Comparison of ENCODE assay signal across 25 cellular contexts in the genomic region with DNA sequence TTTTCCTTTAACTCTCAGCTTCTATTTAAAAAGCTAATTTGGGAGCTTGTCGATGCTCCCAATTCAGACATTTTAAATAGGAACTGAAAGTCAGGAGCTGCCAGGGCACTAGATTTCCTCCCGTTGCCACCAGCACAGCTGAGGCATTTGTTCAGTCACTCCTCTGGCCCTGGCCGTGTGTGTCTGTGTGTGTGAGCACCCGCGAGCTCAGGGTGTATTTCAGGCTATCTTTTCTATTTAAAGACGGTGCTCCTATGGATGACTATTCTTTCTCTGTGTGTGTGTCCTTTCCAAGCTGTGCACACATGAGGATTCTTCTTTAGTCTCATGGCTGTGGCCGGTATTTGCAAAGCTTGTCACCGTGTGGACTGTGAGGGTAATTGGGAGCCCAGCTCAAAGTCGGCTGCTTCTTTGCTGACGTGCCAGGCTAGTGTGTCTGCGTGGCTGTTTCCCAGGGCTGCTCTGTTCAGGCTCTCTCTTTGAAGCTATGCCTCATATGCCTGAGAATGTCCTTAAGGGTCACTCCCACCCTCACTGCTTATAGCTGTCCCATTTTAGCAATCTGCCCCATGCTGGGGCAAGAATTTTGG. TPM values are rescaled to one million over a fixed set of nuclear protein-coding genes. Genes with fewer than 3 reads are reported as not detected.
DNase-seq lines count a peak whose midpoint lies in the region; TF ChIP-seq lines count a peak whose summit lies in the region.
"Had no signal": no experiment of that assay in that cellular context is flagged by ENCODE, and none has a peak within 500 bp of the region (broad histone marks: within the 10 kb centered on the region; RNA-seq: fewer than 3 reads in every experiment).

No MANE protein-coding gene starts in this region.

- H4K20me1 ChIP-seq in OCI-LY7 (ENCODE audit: insufficient read depth, low read length): no peaks in the 10 kb centered on the region

- no peaks in the 10 kb centered on the region for H3K9me3 ChIP-seq in muscle layer of duodenum (ENCODE audit: control insufficient read depth in 1 of 2, low read length in 2 of 2)
- no peaks in the 10 kb centered on the region for H3K9me3 ChIP-seq in stomach smooth muscle (ENCODE audit: control insufficient read depth in 2 of 2, low read length in 2 of 2)
- no peaks in the 10 kb centered on the region for H3K9me3 ChIP-seq in Caco-2
- no peaks in the 10 kb centered on the region for H3K9me3 ChIP-seq in OCI-LY7 (ENCODE audit: low read length)

- CTCF ChIA-PET in Caco-2 (lab: Charles Lee): interaction anchor here (0.7 to 1.9 kb wide), 3 partner anchors 62 to 191 kb away, joined by 3 to 7 read pairs (median 3); no protein-coding TSS in a partner anchor
- CTCF ChIA-PET in OCI-LY7 (lab: Charles Lee; ENCODE audit: unreplicated experiment): interaction anchor here (0.6 kb wide), 1 partner anchor 38 kb away, joined by 3 read pairs; no protein-coding TSS in a partner anchor

- peaks cover 3% of the 10 kb centered on the region for H3K27me3 Mint-ChIP-seq in Caco-2 (ENCODE audit: insufficient read depth, unreplicated experiment)

- H3K9me2 ChIP-seq in OCI-LY7 (ENCODE audit: insufficient read depth, low read length): no peaks in the 10 kb centered on the region

- H3K4me2 ChIP-seq in OCI-LY7 (ENCODE audit: low read length): no peak overlapping the region

- intact Hi-C loops in Caco-2 (cut with micrococcal nuclease; ENCODE audit: unreplicated experiment) (loop anchor here (5.0 to 10.0 kb wide), 2 partner anchors 48 to 110 kb away; no protein-coding TSS in a partner anchor), OCI-LY7 (cut with micrococcal nuclease; ENCODE audit: unreplicated experiment) (no loop called here)

- no TSS peak for BruUV-seq in Caco-2 (replicated peaks; lab: Mats Ljungman, UMichigan)
- BruUV-seq in OCI-LY7 (replicated peaks; lab: Mats Ljungman, UMichigan): no TSS peak

- peak overlapping the region in 1 of 2 donors; percentile 64 for H3K9ac ChIP-seq in stomach smooth muscle (ENCODE audit: low read length in 2 of 2)
- H3K9ac ChIP-seq: parathyroid adenoma had no signal

- DNase-seq in MV-4-11 (lab: John Stamatoyannopoulos, UW) (peak; percentile 74), cerebellar cortex (ENCODE audit: low spot score) (peak; percentile 64), Caco-2 (no peak), OCI-LY7 (ENCODE audit: low spot score) (no peak)
- DNase-seq in stimulated activated CD4-positive, alpha-beta T cell treated with anti-CD3 and anti-CD28 coated beads, Interleukin-4, amount 100 ng/mL, for 4 hours: no peak
- no peak for DNase-seq in activated CD4-positive, alpha-beta T cell treated with anti-CD3 and anti-CD28 coated beads, Interleukin-2, amount 50 U/mL, for 4 hours
- DNase-seq: activated CD4-positive, alpha-beta T cell treated with anti-CD3 and anti-CD28 coated beads, Interleukin-2, amount 10 ng/mL, durations not matched to agents 24 days and 14 days; activated naive CD8-positive, alpha-beta T cell treated with anti-CD3 and anti-CD28 coated beads for 36 hours; CD8-positive, alpha-beta memory T cell; DMS79; hippocampal formation; naive B cell; NCI-H1436 treated with DMSO at 0.1 percent for 48 hours; NCI-H524 treated with DMSO at 0.1 percent for 48 hours; small intestine; stimulated activated CD4-positive, alpha-beta T cell treated with anti-CD3 and anti-CD28 coated beads, Interleukin-2, amount 100 ng/mL, for 48 hours; T-helper 1 cell had no signal

- H3K79me2 ChIP-seq in OCI-LY7 (ENCODE audit: insufficient read depth, low read depth, low read length): no peaks in the 10 kb centered on the region
- H3K79me2 ChIP-seq: parathyroid adenoma had no signal

- H3K27me3 ChIP-seq in muscle layer of duodenum (ENCODE audit: low read depth, low read length) (peaks cover 7% of the 10 kb centered on the region), stomach smooth muscle (ENCODE audit: control insufficient read depth in 1 of 2, insufficient read depth in 2 of 2, low read length in 2 of 2) (no peaks in the 10 kb centered on the region), Caco-2 (replicated peaks; ENCODE audit: control insufficient read depth, insufficient read depth, low read length) (no peaks in the 10 kb centered on the region)

- TF ChIP-seq CTCF in Caco-2 (IDR thresholded peaks at IDR 0.05; ENCODE audit: insufficient read depth in 1 of 2, low read depth in 1 of 2, low read length in 1 of 2, severe bottlenecking in 1 of 2, unreplicated experiment in 1 of 2) (no peak), OCI-LY7 (conservative IDR thresholded peaks at IDR 0.05; ENCODE audit: low read length) (no peak)

- H3K4me1 ChIP-seq in muscle layer of duodenum (ENCODE audit: control insufficient read depth in 1 of 2, insufficient read depth in 2 of 2, low read length in 2 of 2): peaks cover 3 to 16% of the 10 kb centered on the region in 2 donors
- peaks cover 35% of the 10 kb centered on the region for H3K4me1 ChIP-seq in stomach smooth muscle (ENCODE audit: control insufficient read depth, insufficient read depth, low read length)
- H3K4me1 ChIP-seq in Caco-2: peaks cover 22% of the 10 kb centered on the region
- H3K4me1 ChIP-seq in OCI-LY7 (ENCODE audit: insufficient read depth, low read length, poor library complexity, severe bottlenecking): no peaks in the 10 kb centered on the region
- H3K4me1 ChIP-seq: parathyroid adenoma had no signal

- H3K27ac ChIP-seq in muscle layer of duodenum (ENCODE audit: low read length) (peak overlapping the region; percentile 19), stomach smooth muscle (ENCODE audit: low read length) (peak overlapping the region; percentile 37), OCI-LY7 (ENCODE audit: low read depth, low read length, poor library complexity, severe bottlenecking) (no peak overlapping the region)
- H3K27ac ChIP-seq: parathyroid adenoma had no signal

- no peak overlapping the region for H3K4me3 Mint-ChIP-seq in Caco-2 (ENCODE audit: unreplicated experiment)
- H3K4me3 Mint-ChIP-seq: activated CD4-positive, alpha-beta T cell treated with anti-CD3 and anti-CD28 coated beads, Interleukin-2, amount 10 ng/mL, durations not matched to agents 24 days and 14 days; activated naive CD8-positive, alpha-beta T cell treated with anti-CD3 and anti-CD28 coated beads for 36 hours; activated T-helper 17 cell treated with anti-CD3 and anti-CD28 coated beads, Interleukin-2, amount 50 U/mL, for 72 hours; dendritic cell treated with granulocyte-macrophage colony-stimulating factor and Interleukin-4, amounts not matched to agents 40 ng/mL and 50 ng/mL, for 4 days; stimulated activated naive CD8-positive, alpha-beta T cell treated with anti-CD3 and anti-CD28 coated beads, Interleukin-15, Interleukin-2, amounts not matched to agents 100 ng/mL and 50 ng/mL, for 24 hours had no signal

- POLR2A ChIA-PET in Caco-2 (lab: Charles Lee): no interaction called here
- POLR2A ChIA-PET in OCI-LY7 (lab: Charles Lee): no interaction called here

- H3K36me3 ChIP-seq in muscle layer of duodenum (ENCODE audit: control insufficient read depth in 1 of 2, insufficient read depth in 2 of 2, low read length in 2 of 2) (no peaks in the 10 kb centered on the region), stomach smooth muscle (ENCODE audit: control insufficient read depth in 2 of 2, insufficient read depth in 2 of 2, low read length in 2 of 2) (no peaks in the 10 kb centered on the region), Caco-2 (ENCODE audit: control insufficient read depth, insufficient read depth, low read length) (no peaks in the 10 kb centered on the region), OCI-LY7 (ENCODE audit: insufficient read depth, low read length) (no peaks in the 10 kb centered on the region)

- H3K4me3 ChIP-seq in muscle layer of duodenum (ENCODE audit: low read depth in 1 of 2, low read length in 2 of 2) (no peak overlapping the region), stomach smooth muscle (ENCODE audit: low read length in 2 of 2) (peak overlapping the region in 1 of 2 donors; percentile 55), Caco-2 (ENCODE audit: low read depth, low read length) (no peak overlapping the region), OCI-LY7 (ENCODE audit: low read depth, low read length, poor library complexity, severe bottlenecking) (no peak overlapping the region)
- H3K4me3 ChIP-seq: lung had no signal

- no peak overlapping the region for H2AFZ ChIP-seq in OCI-LY7 (ENCODE audit: low read length)
- H2AFZ ChIP-seq: parathyroid adenoma had no signal

- no peaks in the 10 kb centered on the region for H3K9me3 Mint-ChIP-seq in Caco-2 (ENCODE audit: unreplicated experiment)
- H3K9me3 Mint-ChIP-seq: activated CD4-positive, alpha-beta T cell treated with anti-CD3 and anti-CD28 coated beads, Interleukin-2, amount 10 ng/mL, durations not matched to agents 24 days and 14 days; activated naive CD8-positive, alpha-beta T cell treated with anti-CD3 and anti-CD28 coated beads for 36 hours; activated T-helper 17 cell treated with anti-CD3 and anti-CD28 coated beads, Interleukin-2, amount 50 U/mL, for 72 hours; CD8-positive, alpha-beta memory T cell; dendritic cell treated with granulocyte-macrophage colony-stimulating factor and Interleukin-4, amounts not matched to agents 40 ng/mL and 50 ng/mL, for 4 days; naive B cell; stimulated activated naive CD8-positive, alpha-beta T cell treated with anti-CD3 and anti-CD28 coated beads, Interleukin-15, Interleukin-2, amounts not matched to agents 100 ng/mL and 50 ng/mL, for 24 hours had no signal

- H3K27ac Mint-ChIP-seq in Caco-2 (ENCODE audit: unreplicated experiment): no peak overlapping the region
- H3K27ac Mint-ChIP-seq: activated CD4-positive, alpha-beta T cell treated with anti-CD3 and anti-CD28 coated beads, Interleukin-2, amount 10 ng/mL, durations not matched to agents 24 days and 14 days; activated naive CD8-positive, alpha-beta T cell treated with anti-CD3 and anti-CD28 coated beads for 36 hours; activated T-helper 17 cell treated with anti-CD3 and anti-CD28 coated beads, Interleukin-2, amount 50 U/mL, for 72 hours; CD8-positive, alpha-beta memory T cell; dendritic cell treated with granulocyte-macrophage colony-stimulating factor and Interleukin-4, amounts not matched to agents 40 ng/mL and 50 ng/mL, for 4 days; stimulated activated naive CD8-positive, alpha-beta T cell treated with anti-CD3 and anti-CD28 coated beads, Interleukin-15, Interleukin-2, amounts not matched to agents 100 ng/mL and 50 ng/mL, for 24 hours had no signal

- H3K4me1 Mint-ChIP-seq in Caco-2 (ENCODE audit: low read depth, unreplicated experiment): no peaks in the 10 kb centered on the region
- H3K4me1 Mint-ChIP-seq: activated T-helper 17 cell treated with anti-CD3 and anti-CD28 coated beads, Interleukin-2, amount 50 U/mL, for 72 hours had no signal

- no peaks in the 10 kb centered on the region for H3K36me3 Mint-ChIP-seq in Caco-2 (ENCODE audit: insufficient read depth, unreplicated experiment)
- H3K36me3 Mint-ChIP-seq: activated naive CD8-positive, alpha-beta T cell treated with anti-CD3 and anti-CD28 coated beads for 36 hours; CD8-positive, alpha-beta memory T cell; naive B cell had no signal

RNA-seq across cellular contexts. Expression of a gene that starts 3.0 kb away (rescaled TPM):
- total RNA-seq in Caco-2 (2022) (4.0 and 5.1 TPM in 2 replicates), OCI-LY7 (2022) (not detected in 2 replicates)
- not detected in 2 replicates for total RNA-seq in OCI-LY7 (2014; rRNA removed; shearing (Covaris generic))
- total RNA-seq: activated CD4-positive, alpha-beta T cell treated with anti-CD3 and anti-CD28 coated beads, Interleukin-2, amount 10 ng/mL, durations not matched to agents 24 days and 14 days; activated naive CD8-positive, alpha-beta T cell treated with anti-CD3 and anti-CD28 coated beads for 36 hours; activated T-helper 17 cell treated with anti-CD3 and anti-CD28 coated beads, Interleukin-2, amount 50 U/mL, for 72 hours; CD8-positive, alpha-beta memory T cell; HepG2 had no signal

Comparison
In these comparisons a context has a peak if more than half of its experiments do, and no peak if none do; other contexts are left out.
1. DNase-seq: peak in MV-4-11 (single experiment) and cerebellar cortex (single experiment); none in stimulated activated CD4-positive, alpha-beta T cell treated with anti-CD3 and anti-CD28 coated beads, Interleukin-4, amount 100 ng/mL, for 4 hours (0 of 2), activated CD4-positive, alpha-beta T cell treated with anti-CD3 and anti-CD28 coated beads, Interleukin-2, amount 50 U/mL, for 4 hours (0 of 2), Caco-2 (0 of 2) and OCI-LY7 (single experiment).